In the genomic region with DNA sequence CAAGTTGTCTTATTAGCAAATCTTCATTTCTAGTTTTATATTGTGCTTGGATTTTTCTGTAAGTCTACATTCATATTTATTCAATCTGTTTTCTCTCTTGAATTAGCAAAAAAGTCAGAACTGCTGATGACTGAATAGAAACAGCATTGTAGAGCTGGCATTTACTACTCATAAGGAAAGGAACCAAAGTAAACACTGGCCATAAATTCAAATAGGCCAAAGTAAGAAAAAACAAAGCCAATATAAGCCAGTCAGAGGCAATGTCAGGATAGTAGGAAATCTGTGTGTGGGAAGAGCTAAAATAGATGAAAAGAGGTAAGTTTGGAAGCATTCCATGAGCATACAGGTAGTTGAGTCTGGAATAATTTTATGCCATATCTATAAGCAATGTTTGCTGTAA, we compare ENCODE assay signal across 24 cellular contexts.
"Had no signal": no experiment of that assay in that cellular context is flagged by ENCODE, and none has a peak within 500 bp of the region (broad histone marks: within the 10 kb centered on the region; RNA-seq: fewer than 3 reads in every experiment).

No MANE protein-coding gene starts in this region.

- H3K36me3 Mint-ChIP-seq: T-cell had no signal

- H3K4me2 ChIP-seq: SK-N-SH had no signal

- H3K27me3 Mint-ChIP-seq: T-cell had no signal

- H3K4me3 Mint-ChIP-seq: T-cell had no signal

- H3K27ac ChIP-seq: RWPE1 had no signal

- H3K9me3 ChIP-seq: SK-N-SH had no signal

- FAIRE-seq: HepG2 had no signal

- ATAC-seq: HepG2, Panc1, PC-3, T-cell had no signal

- H3K9ac ChIP-seq: SK-N-SH had no signal

- H3K4me1 Mint-ChIP-seq: T-cell had no signal

- H3K27ac Mint-ChIP-seq: T-cell had no signal

- DNase-seq: IMR-90; Karpas-422; KG1; MM.1S; NCI-H1092 treated with DMSO at 0.1 percent for 48 hours; NCI-H1417 treated with DMSO at 0.1 percent for 48 hours; NCI-H146; NCI-H1694 treated with DMSO at 0.1 percent for 48 hours; NCI-H1930; NCI-H2081; NCI-H2171; NCI-H226; NCI-H446; NCI-H510A; NCI-H748 treated with DMSO at 0.1 percent for 48 hours; NK-92 treated with Interleukin-12 subunit alpha and Interleukin-12 subunit beta, amount 100 ng/mL, for 24 hours; PC-3; SHP77; SK-N-SH; SW 1271; T-cell had no signal
